ENCODE assay signal across 1 cellular context in genomic region chr13:19958119-19959111, GRCh38.
TF ChIP-seq lines count a peak whose summit lies in the region.

Gene ZMYM2, plus strand, starts transcription at chr13:19958727. Its CDS starts 34,346 bp downstream, at chr13:19993073.

TF ChIP-seq in H1, 55 proteins besides CTCF, POLR2A, EP300 and RAD21:
- TF ChIP-seq EGR1 (IDR thresholded peaks at IDR 0.05; ENCODE audit: borderline replicate concordance, low read depth, low read length) (no peak), SP4 (IDR thresholded peaks at IDR 0.05; ENCODE audit: low read length) (peak; percentile 93), HDAC2 (IDR thresholded peaks at IDR 0.05; ENCODE audit: borderline replicate concordance in 1 of 2, low read depth in 2 of 2, low read length in 2 of 2) (no peak), CHD2 (IDR thresholded peaks at IDR 0.05; ENCODE audit: low read length) (peak; percentile 94), SIX5 (IDR thresholded peaks at IDR 0.05; ENCODE audit: low read depth, low read length) (no peak), MAFK (IDR thresholded peaks at IDR 0.05; ENCODE audit: low read depth, low read length) (no peak), CTBP2 (IDR thresholded peaks at IDR 0.05; ENCODE audit: borderline replicate concordance, insufficient read depth, insufficient read length, low read length) (no peak), TAF7 (optimal IDR thresholded peaks at IDR 0.05; ENCODE audit: borderline replicate concordance, low read depth, low read length) (peak; percentile 68), TBP (IDR thresholded peaks at IDR 0.05; ENCODE audit: low read depth, low read length) (peak; percentile 40), KDM4A (IDR thresholded peaks at IDR 0.05; ENCODE audit: low read depth, low read length, severe bottlenecking) (peak; percentile 12), MAX (IDR thresholded peaks at IDR 0.05) (0 out of 2 replicates have a peak, but pooled peaks have one; percentile 5), CREB1 (IDR thresholded peaks at IDR 0.05) (peak; percentile 38), CBX5 (IDR thresholded peaks at IDR 0.05; ENCODE audit: low read depth, low read length) (no peak), YY1 (IDR thresholded peaks at IDR 0.05; ENCODE audit: low read depth, low read length) (0 out of 2 replicates have a peak, but pooled peaks have one; percentile 4), SP1 (IDR thresholded peaks at IDR 0.05; ENCODE audit: low read depth, low read length) (peak; percentile 99), SP2 (IDR thresholded peaks at IDR 0.05; ENCODE audit: low read length) (peak; percentile 81), SIRT6 (IDR thresholded peaks at IDR 0.05; ENCODE audit: low read length) (no peak), TAF1 (IDR thresholded peaks at IDR 0.05; ENCODE audit: low read depth, low read length) (peak; percentile 61), HDAC6 (IDR thresholded peaks at IDR 0.05; ENCODE audit: low read depth, low read length) (no peak)
TF ChIP-seq in H1: peak in this region for 11.
